Comparison of ENCODE assay signal across 2 cellular contexts in the genomic region with DNA sequence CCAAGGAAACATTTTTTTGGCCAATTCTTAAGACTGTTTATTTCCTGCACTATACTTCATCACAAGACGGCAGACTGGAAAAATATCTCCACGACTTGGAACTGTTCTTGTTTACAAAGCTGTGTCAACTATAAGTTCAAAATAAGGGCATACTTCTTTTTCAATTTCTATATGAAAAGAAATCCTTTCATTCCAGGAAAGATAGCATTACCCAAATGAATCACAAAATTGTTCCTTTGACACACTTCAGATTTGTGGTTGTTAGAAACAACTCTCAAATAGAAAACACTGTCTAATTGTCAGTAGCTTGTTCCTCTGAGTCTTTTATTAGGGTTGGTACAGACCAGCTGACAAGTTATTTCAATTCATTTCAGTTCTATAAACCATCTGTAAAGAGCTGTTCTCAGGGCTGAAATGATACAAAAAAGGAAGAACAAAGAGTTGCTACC.
TF ChIP-seq lines count a peak whose summit lies in the region.

No MANE protein-coding gene starts in this region.

TF ChIP-seq in SK-N-SH, 30 proteins besides CTCF, POLR2A, EP300 and RAD21 (continued from another document):
- TF ChIP-seq, protein P1, sequence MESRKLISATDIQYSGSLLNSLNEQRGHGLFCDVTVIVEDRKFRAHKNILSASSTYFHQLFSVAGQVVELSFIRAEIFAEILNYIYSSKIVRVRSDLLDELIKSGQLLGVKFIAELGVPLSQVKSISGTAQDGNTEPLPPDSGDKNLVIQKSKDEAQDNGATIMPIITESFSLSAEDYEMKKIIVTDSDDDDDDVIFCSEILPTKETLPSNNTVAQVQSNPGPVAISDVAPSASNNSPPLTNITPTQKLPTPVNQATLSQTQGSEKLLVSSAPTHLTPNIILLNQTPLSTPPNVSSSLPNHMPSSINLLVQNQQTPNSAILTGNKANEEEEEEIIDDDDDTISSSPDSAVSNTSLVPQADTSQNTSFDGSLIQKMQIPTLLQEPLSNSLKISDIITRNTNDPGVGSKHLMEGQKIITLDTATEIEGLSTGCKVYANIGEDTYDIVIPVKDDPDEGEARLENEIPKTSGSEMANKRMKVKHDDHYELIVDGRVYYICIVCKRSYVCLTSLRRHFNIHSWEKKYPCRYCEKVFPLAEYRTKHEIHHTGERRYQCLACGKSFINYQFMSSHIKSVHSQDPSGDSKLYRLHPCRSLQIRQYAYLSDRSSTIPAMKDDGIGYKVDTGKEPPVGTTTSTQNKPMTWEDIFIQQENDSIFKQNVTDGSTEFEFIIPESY (IDR thresholded peaks at IDR 0.05; ENCODE audit: borderline replicate concordance, low read depth): no peak
- TF ChIP-seq NFIC (IDR thresholded peaks at IDR 0.05; ENCODE audit: borderline replicate concordance) (no peak), RFX5 (IDR thresholded peaks at IDR 0.05; ENCODE audit: low read length) (no peak), SIN3A (IDR thresholded peaks at IDR 0.05; ENCODE audit: borderline replicate concordance, low read depth, low read length) (no peak), TAF1 (IDR thresholded peaks at IDR 0.05; ENCODE audit: borderline replicate concordance, low read depth, low read length) (no peak), MEF2A (IDR thresholded peaks at IDR 0.05; ENCODE audit: borderline replicate concordance, low read depth) (no peak), TCF12 (IDR thresholded peaks at IDR 0.05) (no peak), CHD2 (IDR thresholded peaks at IDR 0.05; ENCODE audit: low read length, partially characterized antibody) (no peak), RCOR1 (IDR thresholded peaks at IDR 0.05; ENCODE audit: low read length) (no peak), GABPA (IDR thresholded peaks at IDR 0.05; ENCODE audit: low read depth) (no peak), FOSL2 (IDR thresholded peaks at IDR 0.05; ENCODE audit: borderline replicate concordance, low read depth) (no peak), GATA2 (CRISPR knock-in tag; IDR thresholded peaks at IDR 0.05) (no peak), YY1 (IDR thresholded peaks at IDR 0.05; ENCODE audit: low read depth) (no peak)
- TF ChIP-seq, protein P2, sequence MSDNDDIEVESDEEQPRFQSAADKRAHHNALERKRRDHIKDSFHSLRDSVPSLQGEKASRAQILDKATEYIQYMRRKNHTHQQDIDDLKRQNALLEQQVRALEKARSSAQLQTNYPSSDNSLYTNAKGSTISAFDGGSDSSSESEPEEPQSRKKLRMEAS (IDR thresholded peaks at IDR 0.05; ENCODE audit: low read depth): no peak
- TF ChIP-seq, protein P3, sequence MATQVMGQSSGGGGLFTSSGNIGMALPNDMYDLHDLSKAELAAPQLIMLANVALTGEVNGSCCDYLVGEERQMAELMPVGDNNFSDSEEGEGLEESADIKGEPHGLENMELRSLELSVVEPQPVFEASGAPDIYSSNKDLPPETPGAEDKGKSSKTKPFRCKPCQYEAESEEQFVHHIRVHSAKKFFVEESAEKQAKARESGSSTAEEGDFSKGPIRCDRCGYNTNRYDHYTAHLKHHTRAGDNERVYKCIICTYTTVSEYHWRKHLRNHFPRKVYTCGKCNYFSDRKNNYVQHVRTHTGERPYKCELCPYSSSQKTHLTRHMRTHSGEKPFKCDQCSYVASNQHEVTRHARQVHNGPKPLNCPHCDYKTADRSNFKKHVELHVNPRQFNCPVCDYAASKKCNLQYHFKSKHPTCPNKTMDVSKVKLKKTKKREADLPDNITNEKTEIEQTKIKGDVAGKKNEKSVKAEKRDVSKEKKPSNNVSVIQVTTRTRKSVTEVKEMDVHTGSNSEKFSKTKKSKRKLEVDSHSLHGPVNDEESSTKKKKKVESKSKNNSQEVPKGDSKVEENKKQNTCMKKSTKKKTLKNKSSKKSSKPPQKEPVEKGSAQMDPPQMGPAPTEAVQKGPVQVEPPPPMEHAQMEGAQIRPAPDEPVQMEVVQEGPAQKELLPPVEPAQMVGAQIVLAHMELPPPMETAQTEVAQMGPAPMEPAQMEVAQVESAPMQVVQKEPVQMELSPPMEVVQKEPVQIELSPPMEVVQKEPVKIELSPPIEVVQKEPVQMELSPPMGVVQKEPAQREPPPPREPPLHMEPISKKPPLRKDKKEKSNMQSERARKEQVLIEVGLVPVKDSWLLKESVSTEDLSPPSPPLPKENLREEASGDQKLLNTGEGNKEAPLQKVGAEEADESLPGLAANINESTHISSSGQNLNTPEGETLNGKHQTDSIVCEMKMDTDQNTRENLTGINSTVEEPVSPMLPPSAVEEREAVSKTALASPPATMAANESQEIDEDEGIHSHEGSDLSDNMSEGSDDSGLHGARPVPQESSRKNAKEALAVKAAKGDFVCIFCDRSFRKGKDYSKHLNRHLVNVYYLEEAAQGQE (IDR thresholded peaks at IDR 0.05; ENCODE audit: low read depth, low read length): no peak
- TF ChIP-seq, protein P4, sequence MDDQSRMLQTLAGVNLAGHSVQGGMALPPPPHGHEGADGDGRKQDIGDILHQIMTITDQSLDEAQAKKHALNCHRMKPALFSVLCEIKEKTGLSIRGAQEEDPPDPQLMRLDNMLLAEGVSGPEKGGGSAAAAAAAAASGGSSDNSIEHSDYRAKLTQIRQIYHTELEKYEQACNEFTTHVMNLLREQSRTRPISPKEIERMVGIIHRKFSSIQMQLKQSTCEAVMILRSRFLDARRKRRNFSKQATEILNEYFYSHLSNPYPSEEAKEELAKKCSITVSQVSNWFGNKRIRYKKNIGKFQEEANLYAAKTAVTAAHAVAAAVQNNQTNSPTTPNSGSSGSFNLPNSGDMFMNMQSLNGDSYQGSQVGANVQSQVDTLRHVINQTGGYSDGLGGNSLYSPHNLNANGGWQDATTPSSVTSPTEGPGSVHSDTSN (IDR thresholded peaks at IDR 0.05): no peak

TF ChIP-seq in SK-N-SH treated with all-trans-retinoic acid at 6 μM for 48 hours, 23 proteins besides CTCF, POLR2A, EP300 and RAD21 (continued from another document):
- TF ChIP-seq, protein P5, sequence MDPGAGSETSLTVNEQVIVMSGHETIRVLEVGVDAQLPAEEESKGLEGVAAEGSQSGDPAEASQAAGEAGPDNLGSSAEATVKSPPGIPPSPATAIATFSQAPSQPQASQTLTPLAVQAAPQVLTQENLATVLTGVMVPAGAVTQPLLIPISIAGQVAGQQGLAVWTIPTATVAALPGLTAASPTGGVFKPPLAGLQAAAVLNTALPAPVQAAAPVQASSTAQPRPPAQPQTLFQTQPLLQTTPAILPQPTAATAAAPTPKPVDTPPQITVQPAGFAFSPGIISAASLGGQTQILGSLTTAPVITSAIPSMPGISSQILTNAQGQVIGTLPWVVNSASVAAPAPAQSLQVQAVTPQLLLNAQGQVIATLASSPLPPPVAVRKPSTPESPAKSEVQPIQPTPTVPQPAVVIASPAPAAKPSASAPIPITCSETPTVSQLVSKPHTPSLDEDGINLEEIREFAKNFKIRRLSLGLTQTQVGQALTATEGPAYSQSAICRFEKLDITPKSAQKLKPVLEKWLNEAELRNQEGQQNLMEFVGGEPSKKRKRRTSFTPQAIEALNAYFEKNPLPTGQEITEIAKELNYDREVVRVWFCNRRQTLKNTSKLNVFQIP (CRISPR knock-in tag; IDR thresholded peaks at IDR 0.05; ENCODE audit: borderline replicate concordance, low read depth): no peak
- TF ChIP-seq ISL1 (CRISPR knock-in tag; IDR thresholded peaks at IDR 0.05) (no peak), SNAI2 (CRISPR knock-in tag; IDR thresholded peaks at IDR 0.05) (no peak), ZNF8 (CRISPR knock-in tag; IDR thresholded peaks at IDR 0.05) (no peak), ZNF70 (CRISPR knock-in tag; IDR thresholded peaks at IDR 0.05) (no peak), TCF4 (CRISPR knock-in tag; IDR thresholded peaks at IDR 0.05; ENCODE audit: borderline replicate concordance) (no peak), ZFP3 (CRISPR knock-in tag; IDR thresholded peaks at IDR 0.05) (no peak), ESRRG (CRISPR knock-in tag; IDR thresholded peaks at IDR 0.05) (no peak)
- TF ChIP-seq, protein P6, sequence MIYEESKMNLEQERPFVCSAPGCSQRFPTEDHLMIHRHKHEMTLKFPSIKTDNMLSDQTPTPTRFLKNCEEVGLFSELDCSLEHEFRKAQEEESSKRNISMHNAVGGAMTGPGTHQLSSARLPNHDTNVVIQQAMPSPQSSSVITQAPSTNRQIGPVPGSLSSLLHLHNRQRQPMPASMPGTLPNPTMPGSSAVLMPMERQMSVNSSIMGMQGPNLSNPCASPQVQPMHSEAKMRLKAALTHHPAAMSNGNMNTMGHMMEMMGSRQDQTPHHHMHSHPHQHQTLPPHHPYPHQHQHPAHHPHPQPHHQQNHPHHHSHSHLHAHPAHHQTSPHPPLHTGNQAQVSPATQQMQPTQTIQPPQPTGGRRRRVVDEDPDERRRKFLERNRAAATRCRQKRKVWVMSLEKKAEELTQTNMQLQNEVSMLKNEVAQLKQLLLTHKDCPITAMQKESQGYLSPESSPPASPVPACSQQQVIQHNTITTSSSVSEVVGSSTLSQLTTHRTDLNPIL (CRISPR knock-in tag; IDR thresholded peaks at IDR 0.05; ENCODE audit: low read depth): no peak
- TF ChIP-seq, protein P7, sequence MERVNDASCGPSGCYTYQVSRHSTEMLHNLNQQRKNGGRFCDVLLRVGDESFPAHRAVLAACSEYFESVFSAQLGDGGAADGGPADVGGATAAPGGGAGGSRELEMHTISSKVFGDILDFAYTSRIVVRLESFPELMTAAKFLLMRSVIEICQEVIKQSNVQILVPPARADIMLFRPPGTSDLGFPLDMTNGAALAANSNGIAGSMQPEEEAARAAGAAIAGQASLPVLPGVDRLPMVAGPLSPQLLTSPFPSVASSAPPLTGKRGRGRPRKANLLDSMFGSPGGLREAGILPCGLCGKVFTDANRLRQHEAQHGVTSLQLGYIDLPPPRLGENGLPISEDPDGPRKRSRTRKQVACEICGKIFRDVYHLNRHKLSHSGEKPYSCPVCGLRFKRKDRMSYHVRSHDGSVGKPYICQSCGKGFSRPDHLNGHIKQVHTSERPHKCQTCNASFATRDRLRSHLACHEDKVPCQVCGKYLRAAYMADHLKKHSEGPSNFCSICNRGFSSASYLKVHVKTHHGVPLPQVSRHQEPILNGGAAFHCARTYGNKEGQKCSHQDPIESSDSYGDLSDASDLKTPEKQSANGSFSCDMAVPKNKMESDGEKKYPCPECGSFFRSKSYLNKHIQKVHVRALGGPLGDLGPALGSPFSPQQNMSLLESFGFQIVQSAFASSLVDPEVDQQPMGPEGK (CRISPR knock-in tag; IDR thresholded peaks at IDR 0.05; ENCODE audit: borderline replicate concordance): no peak
